16 cellular contexts compared by ENCODE assay signal in the genomic region with DNA sequence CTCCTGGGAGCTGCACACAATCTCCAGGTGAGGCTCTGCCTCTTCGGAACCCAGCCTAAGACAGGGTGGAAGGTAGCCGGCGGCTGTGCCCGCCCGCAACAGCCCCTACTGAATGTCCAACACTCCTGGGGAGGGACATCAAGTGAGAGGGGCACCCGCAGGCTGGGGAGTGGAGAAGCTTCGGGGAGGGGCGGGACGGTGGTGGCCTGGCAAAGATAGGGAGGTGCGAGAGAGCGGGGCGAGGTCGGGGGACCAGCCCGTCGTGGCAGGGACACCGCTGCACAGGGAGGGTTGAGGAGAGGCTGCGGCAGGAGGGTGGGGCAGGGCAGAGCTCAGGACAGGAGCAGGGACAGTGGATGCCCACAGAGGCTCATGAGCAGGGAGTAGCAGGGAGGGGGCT. TPM values are rescaled to one million over a fixed set of nuclear protein-coding genes. Genes with fewer than 3 reads are reported as not detected.
A peak's percentile ranks its signal among the peaks of the same experiment; 100 is the strongest.
DNase-seq lines count a peak whose midpoint lies in the region; ATAC-seq and TF ChIP-seq lines count a peak whose summit lies in the region.
"Had no signal": no experiment of that assay in that cellular context is flagged by ENCODE, and none has a peak within 500 bp of the region (broad histone marks: within the 10 kb centered on the region; RNA-seq: fewer than 3 reads in every experiment).

No MANE protein-coding gene starts in this region.

- no peaks in the 10 kb centered on the region for H3K36me3 Mint-ChIP-seq in neural crest cell (ENCODE audit: low read depth)

- H3K4me3 Mint-ChIP-seq in neural crest cell, result no peak overlapping the region
- H3K4me3 Mint-ChIP-seq: CD4-positive, alpha-beta T cell; GM23338; H9 had no signal

- H3K4me1 Mint-ChIP-seq in neural crest cell, result no peaks in the 10 kb centered on the region

- H3K9me3 Mint-ChIP-seq in neural crest cell, result no peaks in the 10 kb centered on the region
- H3K9me3 Mint-ChIP-seq: CD4-positive, alpha-beta T cell; GM23338; H9 had no signal

- DNase-seq in adipocyte (ENCODE audit: low read depth) (no peak), neural crest cell (ENCODE audit: low read depth, low spot score) (no peak), tibial nerve (ENCODE audit: low spot score in 2 of 2) (no peak), NAMALWA (ENCODE audit: low spot score) (no peak), midbrain (lab: John Stamatoyannopoulos, UW) (no peak), upper lobe of left lung (no peak), NCI-H187 treated with DMSO at 0.1 percent for 48 hours (lab: John Stamatoyannopoulos, UW) (no peak)
- DNase-seq: AML-193; CD4-positive, alpha-beta T cell; DMS79 treated with DMSO at 0.1 percent for 48 hours; EL; H9; IMR-90 had no signal

- peak overlapping the region in 6 of 11 experiments; percentile 10 to 42 (median 34); a peak in 7 of 22 replicates for H3K27ac ChIP-seq in BLaER1 treated with 17β-estradiol and CSF1 and Interleukin-3, amounts not matched to agents 10 nM and 100 nM
- peak overlapping the region in 3 of 4 donors; percentile 78 to 96 (median 93) for H3K27ac ChIP-seq in tibial nerve
- H3K27ac ChIP-seq in upper lobe of left lung, result no peak overlapping the region
- H3K27ac ChIP-seq: BLaER1 had no signal

- no peak for TF ChIP-seq POLR2A in tibial nerve (IDR thresholded peaks at IDR 0.05)
- TF ChIP-seq POLR2A in upper lobe of left lung (IDR thresholded peaks at IDR 0.05), result no peak

- no peak for TF ChIP-seq CTCF in neural crest cell (conservative IDR thresholded peaks at IDR 0.05)
- no peak for TF ChIP-seq CTCF in tibial nerve (IDR thresholded peaks at IDR 0.05)
- TF ChIP-seq CTCF in upper lobe of left lung (IDR thresholded peaks at IDR 0.05), result no peak

- peaks cover 0 to 97% (median 0%) of the 10 kb centered on the region in 11 experiments; a peak in 6 of 22 replicates for H3K36me3 ChIP-seq in BLaER1 treated with 17β-estradiol and CSF1 and Interleukin-3, amounts not matched to agents 10 nM and 100 nM
- H3K36me3 ChIP-seq in adipocyte (ENCODE audit: control insufficient read depth, insufficient read depth, low read length, severe bottlenecking) (peaks cover 24% of the 10 kb centered on the region), tibial nerve (peaks cover 0 to 89% (median 0%) of the 10 kb centered on the region in 3 donors), upper lobe of left lung (peaks cover 0 to 6% (median 0%) of the 10 kb centered on the region in 4 donors)
- H3K36me3 ChIP-seq: BLaER1 had no signal

- peaks cover 0 to 7% (median 0%) of the 10 kb centered on the region in 11 experiments; a peak in 3 of 22 replicates for H4K20me1 ChIP-seq in BLaER1 treated with 17β-estradiol and CSF1 and Interleukin-3, amounts not matched to agents 10 nM and 100 nM
- H4K20me1 ChIP-seq: BLaER1 had no signal

- H3K27ac Mint-ChIP-seq in neural crest cell (ENCODE audit: unreplicated experiment), result peak overlapping the region; percentile 12
- H3K27ac Mint-ChIP-seq: CD4-positive, alpha-beta T cell; GM23338; H9 had no signal

- H3K4me1 ChIP-seq in BLaER1 treated with 17β-estradiol and CSF1 and Interleukin-3, amounts not matched to agents 10 nM and 100 nM, result peaks cover 20 to 77% (median 32%) of the 10 kb centered on the region in 10 experiments
- H3K4me1 ChIP-seq in adipocyte (ENCODE audit: control insufficient read depth, insufficient read depth, low read length) (peaks cover 7% of the 10 kb centered on the region), tibial nerve (peaks cover 0 to 33% (median 14%) of the 10 kb centered on the region in 4 donors), upper lobe of left lung (peaks cover 0 to 4% (median 0%) of the 10 kb centered on the region in 4 donors)

- no peaks in the 10 kb centered on the region for H3K9me3 ChIP-seq in BLaER1 treated with 17β-estradiol and CSF1 and Interleukin-3, amounts not matched to agents 10 nM and 100 nM (replicated peaks in 1 of 11)
- H3K9me3 ChIP-seq in adipocyte (ENCODE audit: control insufficient read depth, low read length), result no peaks in the 10 kb centered on the region
- H3K9me3 ChIP-seq in tibial nerve, result no peaks in the 10 kb centered on the region
- H3K9me3 ChIP-seq in upper lobe of left lung, result no peaks in the 10 kb centered on the region
- H3K9me3 ChIP-seq: BLaER1 had no signal

- no peak for TF ChIP-seq EP300 in tibial nerve (IDR thresholded peaks at IDR 0.05)
- TF ChIP-seq EP300 in upper lobe of left lung (IDR thresholded peaks at IDR 0.05), result no peak

- peaks cover 3% of the 10 kb centered on the region for H3K27me3 Mint-ChIP-seq in neural crest cell (ENCODE audit: low read depth)
- H3K27me3 Mint-ChIP-seq: CD4-positive, alpha-beta T cell had no signal

- peak overlapping the region in 4 of 11 experiments; percentile 8 to 73 (median 35); a peak in 4 of 22 replicates for H3K9ac ChIP-seq in BLaER1 treated with 17β-estradiol and CSF1 and Interleukin-3, amounts not matched to agents 10 nM and 100 nM
- H3K9ac ChIP-seq in adipocyte (ENCODE audit: low read length), result peak overlapping the region; percentile 47
- H3K9ac ChIP-seq: BLaER1 had no signal

- no peaks in the 10 kb centered on the region for H3K27me3 ChIP-seq in BLaER1 treated with 17β-estradiol and CSF1 and Interleukin-3, amounts not matched to agents 10 nM and 100 nM
- H3K27me3 ChIP-seq in adipocyte (replicated peaks; ENCODE audit: control insufficient read depth, insufficient read depth, low read length) (no peaks in the 10 kb centered on the region), tibial nerve (no peaks in the 10 kb centered on the region), upper lobe of left lung (no peaks in the 10 kb centered on the region)
- H3K27me3 ChIP-seq: BLaER1 had no signal

- 84 to 91% methylated on average over 17 of the region's 17 CpGs for WGBS in tibial nerve, 2 donors
- 90 to 92% methylated on average over 17 of the region's 17 CpGs for WGBS in upper lobe of left lung, 2 donors

- H3K4me2 ChIP-seq in BLaER1 treated with 17β-estradiol and CSF1 and Interleukin-3, amounts not matched to agents 10 nM and 100 nM, result peak overlapping the region in 3 of 11 experiments; percentile 21 to 89 (median 84); a peak in 4 of 22 replicates
- H3K4me2 ChIP-seq: BLaER1, GM23338 had no signal

- no peak overlapping the region for H3K4me3 ChIP-seq in BLaER1 treated with 17β-estradiol and CSF1 and Interleukin-3, amounts not matched to agents 10 nM and 100 nM
- no peak overlapping the region for H3K4me3 ChIP-seq in adipocyte (ENCODE audit: low read length)
- no peak overlapping the region for H3K4me3 ChIP-seq in tibial nerve
- no peak overlapping the region for H3K4me3 ChIP-seq in upper lobe of left lung
- H3K4me3 ChIP-seq: BLaER1, GM23338 had no signal

- no peak for ATAC-seq in upper lobe of left lung (ENCODE audit: low FRiP score in 2 of 2)

RNA-seq across cellular contexts. Expression of a gene that starts 8.9 kb away (rescaled TPM):
- total RNA-seq in neural crest cell (13.6 and 17.0 TPM in 2 replicates), tibial nerve (100 to 1,000 TPM; 135 to 327 (median 205) TPM), upper lobe of left lung (100 to 1,000 TPM in 3 of 6 donors, 10 to 100 TPM in 3; 34.4 to 138 (median 106) TPM)

RNA-seq across cellular contexts. Expression of a gene that starts 17.1 kb away (rescaled TPM):
- 1.0 and 3.4 TPM in 2 replicates for total RNA-seq in neural crest cell
- total RNA-seq in tibial nerve, result 100 to 1,000 TPM in 1 of 4 donors, 10 to 100 TPM in 3; 58.8 to 127 (median 71.1) TPM
- total RNA-seq in upper lobe of left lung, result 10 to 100 TPM in 3 of 6 donors, 1 to 10 TPM in 3; 4.4 to 20.7 (median 10.0) TPM
- total RNA-seq: CD4-positive, alpha-beta T cell had no signal

RNA-seq across cellular contexts. Expression of a gene that starts 49.9 kb away (rescaled TPM):
- total RNA-seq in neural crest cell (0.52 and 0.96 TPM in 2 replicates), tibial nerve (10 to 100 TPM; 33.2 to 53.2 (median 45.7) TPM), upper lobe of left lung (10 to 100 TPM in 3 of 6 donors, 1 to 10 TPM in 3; 6.5 to 18.9 (median 10.4) TPM)

Comparison
In these comparisons a context has a peak if more than half of its experiments do, and no peak if none do; other contexts are left out.
1. H3K27ac ChIP-seq: peak in BLaER1 treated with 17β-estradiol and CSF1 and Interleukin-3, amounts not matched to agents 10 nM and 100 nM (6 of 11) and tibial nerve (3 of 4); none in upper lobe of left lung (0 of 4).